1 cellular context compared by ENCODE assay signal in the genomic region with DNA sequence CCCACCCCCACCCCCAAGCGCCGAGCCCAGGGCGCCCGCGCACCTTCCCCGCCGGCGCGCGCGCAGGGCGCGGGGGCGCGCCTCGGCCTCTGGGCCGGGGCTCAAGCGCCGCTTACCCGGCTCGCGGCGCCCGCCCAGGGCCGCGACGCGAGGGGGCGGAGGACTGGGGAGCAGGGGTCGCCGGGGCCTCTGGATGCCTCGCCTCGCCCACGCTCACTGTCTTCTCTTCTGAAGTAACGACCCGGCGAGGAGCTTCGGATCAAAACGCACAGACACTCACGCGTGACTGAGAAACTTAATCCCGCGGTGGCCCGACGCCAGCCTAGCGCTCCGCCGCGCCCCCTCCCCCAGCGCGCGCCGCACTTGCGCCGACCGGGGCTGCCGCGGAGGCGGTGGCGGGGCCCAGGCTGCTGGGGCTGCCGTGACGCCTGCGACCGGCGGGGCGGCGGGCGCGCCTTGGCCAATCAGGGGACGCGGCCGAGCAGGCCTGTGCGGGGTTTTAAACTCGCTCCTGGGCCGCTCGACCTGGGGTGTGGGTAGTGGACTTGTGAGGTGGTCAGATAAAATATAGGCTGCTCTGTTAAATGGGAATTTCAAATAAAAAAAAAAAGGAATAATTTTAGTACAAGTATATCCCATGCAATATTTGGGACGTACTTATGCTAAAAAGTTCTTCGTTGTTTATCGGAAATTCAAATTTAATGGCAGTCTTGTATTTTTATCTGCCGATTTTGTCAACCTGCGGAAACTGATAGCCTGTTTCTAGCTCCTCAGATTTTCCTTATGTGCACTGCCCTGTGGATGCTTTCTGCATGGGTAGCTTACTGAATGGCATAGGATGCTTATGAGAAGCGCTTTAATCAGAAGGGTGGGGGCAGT.
TF ChIP-seq lines count a peak whose summit lies in the region.

A gene with protein sequence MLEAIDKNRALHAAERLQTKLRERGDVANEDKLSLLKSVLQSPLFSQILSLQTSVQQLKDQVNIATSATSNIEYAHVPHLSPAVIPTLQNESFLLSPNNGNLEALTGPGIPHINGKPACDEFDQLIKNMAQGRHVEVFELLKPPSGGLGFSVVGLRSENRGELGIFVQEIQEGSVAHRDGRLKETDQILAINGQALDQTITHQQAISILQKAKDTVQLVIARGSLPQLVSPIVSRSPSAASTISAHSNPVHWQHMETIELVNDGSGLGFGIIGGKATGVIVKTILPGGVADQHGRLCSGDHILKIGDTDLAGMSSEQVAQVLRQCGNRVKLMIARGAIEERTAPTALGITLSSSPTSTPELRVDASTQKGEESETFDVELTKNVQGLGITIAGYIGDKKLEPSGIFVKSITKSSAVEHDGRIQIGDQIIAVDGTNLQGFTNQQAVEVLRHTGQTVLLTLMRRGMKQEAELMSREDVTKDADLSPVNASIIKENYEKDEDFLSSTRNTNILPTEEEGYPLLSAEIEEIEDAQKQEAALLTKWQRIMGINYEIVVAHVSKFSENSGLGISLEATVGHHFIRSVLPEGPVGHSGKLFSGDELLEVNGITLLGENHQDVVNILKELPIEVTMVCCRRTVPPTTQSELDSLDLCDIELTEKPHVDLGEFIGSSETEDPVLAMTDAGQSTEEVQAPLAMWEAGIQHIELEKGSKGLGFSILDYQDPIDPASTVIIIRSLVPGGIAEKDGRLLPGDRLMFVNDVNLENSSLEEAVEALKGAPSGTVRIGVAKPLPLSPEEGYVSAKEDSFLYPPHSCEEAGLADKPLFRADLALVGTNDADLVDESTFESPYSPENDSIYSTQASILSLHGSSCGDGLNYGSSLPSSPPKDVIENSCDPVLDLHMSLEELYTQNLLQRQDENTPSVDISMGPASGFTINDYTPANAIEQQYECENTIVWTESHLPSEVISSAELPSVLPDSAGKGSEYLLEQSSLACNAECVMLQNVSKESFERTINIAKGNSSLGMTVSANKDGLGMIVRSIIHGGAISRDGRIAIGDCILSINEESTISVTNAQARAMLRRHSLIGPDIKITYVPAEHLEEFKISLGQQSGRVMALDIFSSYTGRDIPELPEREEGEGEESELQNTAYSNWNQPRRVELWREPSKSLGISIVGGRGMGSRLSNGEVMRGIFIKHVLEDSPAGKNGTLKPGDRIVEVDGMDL (N-terminal part only) (minus strand): TSS at position 409 of the 879 bp plus-strand sequence. CDS start 29,377 bp downstream, outside the sequence.

TF ChIP-seq in K562, 482 proteins besides CTCF, POLR2A, EP300 and RAD21 (continued from another document and continues in another):
- TF ChIP-seq, protein P1, sequence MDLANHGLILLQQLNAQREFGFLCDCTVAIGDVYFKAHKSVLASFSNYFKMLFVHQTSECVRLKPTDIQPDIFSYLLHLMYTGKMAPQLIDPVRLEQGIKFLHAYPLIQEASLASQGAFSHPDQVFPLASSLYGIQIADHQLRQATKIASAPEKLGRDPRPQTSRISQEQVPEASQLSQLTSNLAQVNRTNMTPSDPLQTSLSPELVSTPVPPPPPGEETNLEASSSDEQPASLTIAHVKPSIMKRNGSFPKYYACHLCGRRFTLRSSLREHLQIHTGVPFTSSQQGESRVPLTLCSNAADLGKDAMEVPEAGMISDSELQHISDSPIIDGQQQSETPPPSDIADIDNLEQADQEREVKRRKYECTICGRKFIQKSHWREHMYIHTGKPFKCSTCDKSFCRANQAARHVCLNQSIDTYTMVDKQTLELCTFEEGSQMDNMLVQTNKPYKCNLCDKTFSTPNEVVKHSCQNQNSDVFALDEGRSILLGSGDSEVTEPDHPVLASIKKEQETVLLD (IDR thresholded peaks at IDR 0.05): no peak
- TF ChIP-seq, protein P2, sequence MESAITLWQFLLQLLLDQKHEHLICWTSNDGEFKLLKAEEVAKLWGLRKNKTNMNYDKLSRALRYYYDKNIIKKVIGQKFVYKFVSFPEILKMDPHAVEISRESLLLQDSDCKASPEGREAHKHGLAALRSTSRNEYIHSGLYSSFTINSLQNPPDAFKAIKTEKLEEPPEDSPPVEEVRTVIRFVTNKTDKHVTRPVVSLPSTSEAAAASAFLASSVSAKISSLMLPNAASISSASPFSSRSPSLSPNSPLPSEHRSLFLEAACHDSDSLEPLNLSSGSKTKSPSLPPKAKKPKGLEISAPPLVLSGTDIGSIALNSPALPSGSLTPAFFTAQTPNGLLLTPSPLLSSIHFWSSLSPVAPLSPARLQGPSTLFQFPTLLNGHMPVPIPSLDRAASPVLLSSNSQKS (CRISPR knock-in tag; IDR thresholded peaks at IDR 0.05): no peak
- TF ChIP-seq ZNF561 (CRISPR knock-in tag; conservative IDR thresholded peaks at IDR 0.05): no peak
- peak; percentile 77 for TF ChIP-seq POLR2G (IDR thresholded peaks at IDR 0.05; ENCODE audit: low read depth, low read length)
- TF ChIP-seq, protein P3, sequence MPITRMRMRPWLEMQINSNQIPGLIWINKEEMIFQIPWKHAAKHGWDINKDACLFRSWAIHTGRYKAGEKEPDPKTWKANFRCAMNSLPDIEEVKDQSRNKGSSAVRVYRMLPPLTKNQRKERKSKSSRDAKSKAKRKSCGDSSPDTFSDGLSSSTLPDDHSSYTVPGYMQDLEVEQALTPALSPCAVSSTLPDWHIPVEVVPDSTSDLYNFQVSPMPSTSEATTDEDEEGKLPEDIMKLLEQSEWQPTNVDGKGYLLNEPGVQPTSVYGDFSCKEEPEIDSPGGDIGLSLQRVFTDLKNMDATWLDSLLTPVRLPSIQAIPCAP (CRISPR knock-in tag; IDR thresholded peaks at IDR 0.05; ENCODE audit: borderline replicate concordance): no peak
- no peak for TF ChIP-seq EZH2 (IDR thresholded peaks at IDR 0.05; ENCODE audit: borderline replicate concordance, low read depth, low read length)
- no peak for TF ChIP-seq ASH1L (IDR thresholded peaks at IDR 0.05; ENCODE audit: borderline replicate concordance, low read depth, partially characterized antibody)
- TF ChIP-seq STAT5B (CRISPR knock-in tag; IDR thresholded peaks at IDR 0.05): no peak
- TF ChIP-seq, protein P4, sequence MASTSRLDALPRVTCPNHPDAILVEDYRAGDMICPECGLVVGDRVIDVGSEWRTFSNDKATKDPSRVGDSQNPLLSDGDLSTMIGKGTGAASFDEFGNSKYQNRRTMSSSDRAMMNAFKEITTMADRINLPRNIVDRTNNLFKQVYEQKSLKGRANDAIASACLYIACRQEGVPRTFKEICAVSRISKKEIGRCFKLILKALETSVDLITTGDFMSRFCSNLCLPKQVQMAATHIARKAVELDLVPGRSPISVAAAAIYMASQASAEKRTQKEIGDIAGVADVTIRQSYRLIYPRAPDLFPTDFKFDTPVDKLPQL (IDR thresholded peaks at IDR 0.05; ENCODE audit: extremely low read depth, insufficient read length): no peak
- TF ChIP-seq ZNF707 (CRISPR knock-in tag; conservative IDR thresholded peaks at IDR 0.05): no peak
- TF ChIP-seq GTF2E2 (tag; IDR thresholded peaks at IDR 0.05): no peak
- TF ChIP-seq CBX1 (IDR thresholded peaks at IDR 0.05; ENCODE audit: low read depth): no peak
- TF ChIP-seq RB1 (IDR thresholded peaks at IDR 0.05; ENCODE audit: low read depth): peak; percentile 63; the same call in 1 of the 2 replicates
- TF ChIP-seq ZNF175 (CRISPR knock-in tag; IDR thresholded peaks at IDR 0.05; ENCODE audit: low read depth): no peak
- no peak for TF ChIP-seq RHOXF2B (CRISPR knock-in tag; conservative IDR thresholded peaks at IDR 0.05)
- TF ChIP-seq PYGO2 (tag; IDR thresholded peaks at IDR 0.05): no peak
- no peak for TF ChIP-seq ETV1 (tag; conservative IDR thresholded peaks at IDR 0.05; ENCODE audit: low read depth)
- TF ChIP-seq SAP30 (IDR thresholded peaks at IDR 0.05; ENCODE audit: borderline replicate concordance, insufficient read depth, low read depth, low read length, poor library complexity, severe bottlenecking): no peak
- no peak for TF ChIP-seq TGIF2 (CRISPR knock-in tag; IDR thresholded peaks at IDR 0.05)
- TF ChIP-seq ZNF408 (CRISPR knock-in tag; IDR thresholded peaks at IDR 0.05; ENCODE audit: low read depth): no peak
- no peak for TF ChIP-seq ZNF274 (IDR thresholded peaks at IDR 0.05; ENCODE audit: borderline replicate concordance, low read depth, low read length)
- no peak for TF ChIP-seq CREBBP (IDR thresholded peaks at IDR 0.05; ENCODE audit: low read depth, low read length)
- TF ChIP-seq ZNF224 (CRISPR knock-in tag; IDR thresholded peaks at IDR 0.05): no peak
- TF ChIP-seq, protein P5, sequence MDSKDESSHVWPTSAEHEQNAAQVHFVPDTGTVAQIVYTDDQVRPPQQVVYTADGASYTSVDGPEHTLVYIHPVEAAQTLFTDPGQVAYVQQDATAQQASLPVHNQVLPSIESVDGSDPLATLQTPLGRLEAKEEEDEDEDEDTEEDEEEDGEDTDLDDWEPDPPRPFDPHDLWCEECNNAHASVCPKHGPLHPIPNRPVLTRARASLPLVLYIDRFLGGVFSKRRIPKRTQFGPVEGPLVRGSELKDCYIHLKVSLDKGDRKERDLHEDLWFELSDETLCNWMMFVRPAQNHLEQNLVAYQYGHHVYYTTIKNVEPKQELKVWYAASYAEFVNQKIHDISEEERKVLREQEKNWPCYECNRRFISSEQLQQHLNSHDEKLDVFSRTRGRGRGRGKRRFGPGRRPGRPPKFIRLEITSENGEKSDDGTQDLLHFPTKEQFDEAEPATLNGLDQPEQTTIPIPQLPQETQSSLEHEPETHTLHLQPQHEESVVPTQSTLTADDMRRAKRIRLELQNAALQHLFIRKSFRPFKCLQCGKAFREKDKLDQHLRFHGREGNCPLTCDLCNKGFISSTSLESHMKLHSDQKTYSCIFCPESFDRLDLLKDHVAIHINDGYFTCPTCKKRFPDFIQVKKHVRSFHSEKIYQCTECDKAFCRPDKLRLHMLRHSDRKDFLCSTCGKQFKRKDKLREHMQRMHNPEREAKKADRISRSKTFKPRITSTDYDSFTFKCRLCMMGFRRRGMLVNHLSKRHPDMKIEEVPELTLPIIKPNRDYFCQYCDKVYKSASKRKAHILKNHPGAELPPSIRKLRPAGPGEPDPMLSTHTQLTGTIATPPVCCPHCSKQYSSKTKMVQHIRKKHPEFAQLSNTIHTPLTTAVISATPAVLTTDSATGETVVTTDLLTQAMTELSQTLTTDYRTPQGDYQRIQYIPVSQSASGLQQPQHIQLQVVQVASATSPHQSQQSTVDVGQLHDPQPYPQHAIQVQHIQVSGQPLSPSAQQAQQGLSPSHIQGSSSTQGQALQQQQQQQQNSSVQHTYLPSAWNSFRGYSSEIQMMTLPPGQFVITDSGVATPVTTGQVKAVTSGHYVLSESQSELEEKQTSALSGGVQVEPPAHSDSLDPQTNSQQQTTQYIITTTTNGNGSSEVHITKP (IDR thresholded peaks at IDR 0.05; ENCODE audit: partially characterized antibody): peak; percentile 75
- no peak for TF ChIP-seq JUN (IDR thresholded peaks at IDR 0.05; ENCODE audit: borderline replicate concordance, low read depth, low read length)
- TF ChIP-seq JUN (CRISPR knock-in tag; IDR thresholded peaks at IDR 0.05; ENCODE audit: borderline replicate concordance): no peak
- TF ChIP-seq LEF1 (IDR thresholded peaks at IDR 0.05): no peak
- TF ChIP-seq, protein P6, sequence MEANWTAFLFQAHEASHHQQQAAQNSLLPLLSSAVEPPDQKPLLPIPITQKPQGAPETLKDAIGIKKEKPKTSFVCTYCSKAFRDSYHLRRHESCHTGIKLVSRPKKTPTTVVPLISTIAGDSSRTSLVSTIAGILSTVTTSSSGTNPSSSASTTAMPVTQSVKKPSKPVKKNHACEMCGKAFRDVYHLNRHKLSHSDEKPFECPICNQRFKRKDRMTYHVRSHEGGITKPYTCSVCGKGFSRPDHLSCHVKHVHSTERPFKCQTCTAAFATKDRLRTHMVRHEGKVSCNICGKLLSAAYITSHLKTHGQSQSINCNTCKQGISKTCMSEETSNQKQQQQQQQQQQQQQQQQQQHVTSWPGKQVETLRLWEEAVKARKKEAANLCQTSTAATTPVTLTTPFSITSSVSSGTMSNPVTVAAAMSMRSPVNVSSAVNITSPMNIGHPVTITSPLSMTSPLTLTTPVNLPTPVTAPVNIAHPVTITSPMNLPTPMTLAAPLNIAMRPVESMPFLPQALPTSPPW (CRISPR knock-in tag; IDR thresholded peaks at IDR 0.05): peak; percentile 82
- no peak for TF ChIP-seq SRF (CRISPR knock-in tag; IDR thresholded peaks at IDR 0.05)
- TF ChIP-seq FOXJ2 (tag; IDR thresholded peaks at IDR 0.05): no peak
- TF ChIP-seq MCM5 (IDR thresholded peaks at IDR 0.05; ENCODE audit: low read depth): no peak
- TF ChIP-seq MEF2A (IDR thresholded peaks at IDR 0.05; ENCODE audit: control insufficient read depth, low read depth, low read length): no peak
- TF ChIP-seq IRF2 (CRISPR knock-in tag; IDR thresholded peaks at IDR 0.05): no peak
- TF ChIP-seq, protein P7, sequence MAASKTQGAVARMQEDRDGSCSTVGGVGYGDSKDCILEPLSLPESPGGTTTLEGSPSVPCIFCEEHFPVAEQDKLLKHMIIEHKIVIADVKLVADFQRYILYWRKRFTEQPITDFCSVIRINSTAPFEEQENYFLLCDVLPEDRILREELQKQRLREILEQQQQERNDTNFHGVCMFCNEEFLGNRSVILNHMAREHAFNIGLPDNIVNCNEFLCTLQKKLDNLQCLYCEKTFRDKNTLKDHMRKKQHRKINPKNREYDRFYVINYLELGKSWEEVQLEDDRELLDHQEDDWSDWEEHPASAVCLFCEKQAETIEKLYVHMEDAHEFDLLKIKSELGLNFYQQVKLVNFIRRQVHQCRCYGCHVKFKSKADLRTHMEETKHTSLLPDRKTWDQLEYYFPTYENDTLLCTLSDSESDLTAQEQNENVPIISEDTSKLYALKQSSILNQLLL (CRISPR knock-in tag; IDR thresholded peaks at IDR 0.05; ENCODE audit: borderline replicate concordance): no peak
- TF ChIP-seq KLF16 (IDR thresholded peaks at IDR 0.05): no peak
- TF ChIP-seq SMARCB1 (IDR thresholded peaks at IDR 0.05; ENCODE audit: insufficient read length, low read depth): no peak
- TF ChIP-seq, protein P8, sequence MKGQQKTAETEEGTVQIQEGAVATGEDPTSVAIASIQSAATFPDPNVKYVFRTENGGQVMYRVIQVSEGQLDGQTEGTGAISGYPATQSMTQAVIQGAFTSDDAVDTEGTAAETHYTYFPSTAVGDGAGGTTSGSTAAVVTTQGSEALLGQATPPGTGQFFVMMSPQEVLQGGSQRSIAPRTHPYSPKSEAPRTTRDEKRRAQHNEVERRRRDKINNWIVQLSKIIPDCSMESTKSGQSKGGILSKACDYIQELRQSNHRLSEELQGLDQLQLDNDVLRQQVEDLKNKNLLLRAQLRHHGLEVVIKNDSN (CRISPR knock-in tag; IDR thresholded peaks at IDR 0.05): no peak
- TF ChIP-seq LARP7 (IDR thresholded peaks at IDR 0.05): no peak
- TF ChIP-seq ZC3H11A (IDR thresholded peaks at IDR 0.05; ENCODE audit: low read depth, low read length): no peak
- TF ChIP-seq HMG20B (CRISPR knock-in tag; IDR thresholded peaks at IDR 0.05): no peak
- peak; percentile 72 for TF ChIP-seq CTBP1 (IDR thresholded peaks at IDR 0.05; ENCODE audit: borderline replicate concordance)
- no peak for TF ChIP-seq PHTF2 (CRISPR knock-in tag; IDR thresholded peaks at IDR 0.05)
- no peak for TF ChIP-seq YY1 (IDR thresholded peaks at IDR 0.05; ENCODE audit: borderline replicate concordance in 1 of 3, control insufficient read depth in 1 of 3, extremely low read depth in 1 of 3, insufficient read depth in 3 of 3, insufficient read length in 1 of 3, insufficient replicate concordance in 2 of 3, low read depth in 1 of 3, low read length in 2 of 3)
- no peak for TF ChIP-seq HLTF (IDR thresholded peaks at IDR 0.05)
- TF ChIP-seq MCM2 (IDR thresholded peaks at IDR 0.05; ENCODE audit: low read depth): no peak
- TF ChIP-seq GATA2 (CRISPR knock-in tag; IDR thresholded peaks at IDR 0.05): no peak
- TF ChIP-seq POLR2AphosphoS2 (IDR thresholded peaks at IDR 0.05; ENCODE audit: low read length): no peak
- no peak for TF ChIP-seq MTF1 (CRISPR knock-in tag; IDR thresholded peaks at IDR 0.05; ENCODE audit: borderline replicate concordance)
